Comparison of ENCODE assay signal across 8 cellular contexts in genomic region chr2:86622409-86622877, GRCh38. TPM values are rescaled to one million over a fixed set of nuclear protein-coding genes. Genes with fewer than 3 reads are reported as not detected.
DNase-seq lines count a peak whose midpoint lies in the region; ATAC-seq and TF ChIP-seq lines count a peak whose summit lies in the region.

No MANE protein-coding gene starts in this region.

- H3K4me3 ChIP-seq in HFF-Myc (replicated peaks; ENCODE audit: low read depth, low read length) = peak overlapping the region; percentile 55
- peak overlapping the region; percentile 72 to 89 for H3K4me3 ChIP-seq in duodenal mucosa (ENCODE audit: low read depth in 1 of 2, low read length in 2 of 2)
- H3K4me3 ChIP-seq in mesenchymal stem cell (ENCODE audit: insufficient read depth in 1 of 2, low read depth in 1 of 2, low read length in 2 of 2) = peak overlapping the region; percentile 93 to 99

- H3K9me3 Mint-ChIP-seq in T-helper 2 cell treated with Interferon-gamma antibody and Interleukin-4, amounts not matched to agents 5 μg/mL and 100 μg/mL, for 36 hours = no peaks in the 10 kb centered on the region
- H3K9me3 Mint-ChIP-seq in stimulated activated naive CD8-positive, alpha-beta T cell treated with anti-CD3 and anti-CD28 coated beads, Interleukin-15, Interleukin-2, amounts not matched to agents 100 ng/mL and 50 ng/mL, for 24 hours = no peaks in the 10 kb centered on the region

- no peak overlapping the region for H2BK12ac ChIP-seq in mesenchymal stem cell (ENCODE audit: low read length in 2 of 2)

- peak overlapping the region; percentile 87 for H3K27ac ChIP-seq in C4-2B
- peak overlapping the region; percentile 97 for H3K27ac ChIP-seq in duodenal mucosa (ENCODE audit: low read depth, low read length)
- H3K27ac ChIP-seq in mesenchymal stem cell (ENCODE audit: low read length, poor library complexity, severe bottlenecking) = peak overlapping the region; percentile 37

- no peak for ATAC-seq in GM21526 (IDR thresholded peaks at IDR 0.05; ENCODE audit: low FRiP score, unreplicated experiment)

- DNase-seq in HFF-Myc (ENCODE audit: extremely low read depth, low read depth) = no peak
- DNase-seq in T-helper 2 cell treated with Interferon-gamma antibody and Interleukin-4, amounts not matched to agents 5 μg/mL and 100 μg/mL, for 36 hours (ENCODE audit: low spot score) = peak; percentile 17
- DNase-seq in mesenchymal stem cell = peak; percentile 39
- no peak for DNase-seq in HPDE6-E6E7 (ENCODE audit: extremely low spot score)

- H3K18ac ChIP-seq in mesenchymal stem cell (ENCODE audit: low read depth in 1 of 2, low read length in 2 of 2) = peak overlapping the region; percentile 75 to 80

- peaks cover 9% of the 10 kb centered on the region for H3K79me1 ChIP-seq in mesenchymal stem cell (replicated peaks; ENCODE audit: low read length, poor library complexity, severe bottlenecking)

- H2AFZ ChIP-seq in mesenchymal stem cell (ENCODE audit: low read depth, low read length) = peak overlapping the region; percentile 8

- peak overlapping the region; percentile 95 to 97 for H3K9ac ChIP-seq in duodenal mucosa (ENCODE audit: low read depth in 1 of 2, low read length in 2 of 2)
- H3K9ac ChIP-seq in mesenchymal stem cell (ENCODE audit: low read length) = peak overlapping the region; percentile 94

- TF ChIP-seq CTCF in C4-2B (conservative IDR thresholded peaks at IDR 0.05) (no peak), HFF-Myc (IDR thresholded peaks at IDR 0.05; ENCODE audit: low read depth, low read length, missing control alignments) (no peak)

- H3K27me3 Mint-ChIP-seq in T-helper 2 cell treated with Interferon-gamma antibody and Interleukin-4, amounts not matched to agents 5 μg/mL and 100 μg/mL, for 36 hours (ENCODE audit: low read depth) = peaks cover 11% of the 10 kb centered on the region
- no peaks in the 10 kb centered on the region for H3K27me3 Mint-ChIP-seq in stimulated activated naive CD8-positive, alpha-beta T cell treated with anti-CD3 and anti-CD28 coated beads, Interleukin-15, Interleukin-2, amounts not matched to agents 100 ng/mL and 50 ng/mL, for 24 hours

- peaks cover 26% of the 10 kb centered on the region for H3K4me1 Mint-ChIP-seq in T-helper 2 cell treated with Interferon-gamma antibody and Interleukin-4, amounts not matched to agents 5 μg/mL and 100 μg/mL, for 36 hours (ENCODE audit: low read depth)
- H3K4me1 Mint-ChIP-seq in stimulated activated naive CD8-positive, alpha-beta T cell treated with anti-CD3 and anti-CD28 coated beads, Interleukin-15, Interleukin-2, amounts not matched to agents 100 ng/mL and 50 ng/mL, for 24 hours (ENCODE audit: low read depth) = peaks cover 49% of the 10 kb centered on the region

- H3K9me3 ChIP-seq in duodenal mucosa (ENCODE audit: control insufficient read depth in 1 of 2, low read length in 2 of 2) (no peaks in the 10 kb centered on the region), mesenchymal stem cell (ENCODE audit: control insufficient read depth, low read length) (no peaks in the 10 kb centered on the region)

- H3K14ac ChIP-seq in mesenchymal stem cell (ENCODE audit: low read length in 2 of 2) = peak overlapping the region in 1 of 2 experiments; percentile 20

- peak overlapping the region; percentile 52 for H3K4me2 ChIP-seq in mesenchymal stem cell (ENCODE audit: low read length, poor library complexity, severe bottlenecking)

- H3K23ac ChIP-seq in mesenchymal stem cell (ENCODE audit: low read length in 2 of 2) = peak overlapping the region in 1 of 2 experiments; percentile 29

- H4K8ac ChIP-seq in mesenchymal stem cell (ENCODE audit: low read length) = no peak overlapping the region

- peaks cover 7 to 8% of the 10 kb centered on the region in 2 donors for H3K36me3 ChIP-seq in duodenal mucosa (ENCODE audit: control insufficient read depth in 1 of 2, insufficient read depth in 2 of 2, low read length in 2 of 2)
- peaks cover 3 to 30% of the 10 kb centered on the region in 2 experiments for H3K36me3 ChIP-seq in mesenchymal stem cell (ENCODE audit: control insufficient read depth in 1 of 2, insufficient read depth in 2 of 2, low read depth in 1 of 2, low read length in 2 of 2)

- no peak overlapping the region for H2BK5ac ChIP-seq in mesenchymal stem cell (ENCODE audit: low read depth, low read length, poor library complexity, severe bottlenecking)

- peak overlapping the region; percentile 32 to 64 for H3K4ac ChIP-seq in mesenchymal stem cell (ENCODE audit: low read depth in 1 of 2, low read length in 2 of 2)

- 3% methylated on average over 13 of the region's 13 CpGs for WGBS in mesenchymal stem cell

- H2AK5ac ChIP-seq in mesenchymal stem cell (ENCODE audit: low read length, severe bottlenecking) = no peak overlapping the region

- H2BK120ac ChIP-seq in mesenchymal stem cell (ENCODE audit: low read depth, low read length) = peak overlapping the region; percentile 83

- H2BK15ac ChIP-seq in mesenchymal stem cell (ENCODE audit: low read depth, poor library complexity, severe bottlenecking) = no peak overlapping the region

- no peaks in the 10 kb centered on the region for H3K27me3 ChIP-seq in duodenal mucosa (ENCODE audit: control insufficient read depth in 1 of 2, insufficient read depth in 2 of 2, low read length in 2 of 2)
- H3K27me3 ChIP-seq in mesenchymal stem cell (ENCODE audit: control insufficient read depth in 1 of 2, insufficient read depth in 1 of 2, low read length in 2 of 2) = no peaks in the 10 kb centered on the region

- peaks cover 25% of the 10 kb centered on the region for H3K36me3 Mint-ChIP-seq in T-helper 2 cell treated with Interferon-gamma antibody and Interleukin-4, amounts not matched to agents 5 μg/mL and 100 μg/mL, for 36 hours (ENCODE audit: low read depth)
- peaks cover 26% of the 10 kb centered on the region for H3K36me3 Mint-ChIP-seq in stimulated activated naive CD8-positive, alpha-beta T cell treated with anti-CD3 and anti-CD28 coated beads, Interleukin-15, Interleukin-2, amounts not matched to agents 100 ng/mL and 50 ng/mL, for 24 hours (ENCODE audit: low read depth)

- H3K27ac Mint-ChIP-seq in T-helper 2 cell treated with Interferon-gamma antibody and Interleukin-4, amounts not matched to agents 5 μg/mL and 100 μg/mL, for 36 hours = peak overlapping the region; percentile 99
- peak overlapping the region; percentile 90 for H3K27ac Mint-ChIP-seq in stimulated activated naive CD8-positive, alpha-beta T cell treated with anti-CD3 and anti-CD28 coated beads, Interleukin-15, Interleukin-2, amounts not matched to agents 100 ng/mL and 50 ng/mL, for 24 hours

- H4K91ac ChIP-seq in mesenchymal stem cell (ENCODE audit: low read length) = no peak overlapping the region

- peak overlapping the region; percentile 94 for H3K4me3 Mint-ChIP-seq in T-helper 2 cell treated with Interferon-gamma antibody and Interleukin-4, amounts not matched to agents 5 μg/mL and 100 μg/mL, for 36 hours
- H3K4me3 Mint-ChIP-seq in stimulated activated naive CD8-positive, alpha-beta T cell treated with anti-CD3 and anti-CD28 coated beads, Interleukin-15, Interleukin-2, amounts not matched to agents 100 ng/mL and 50 ng/mL, for 24 hours = peak overlapping the region; percentile 93

- H3K4me1 ChIP-seq in duodenal mucosa (ENCODE audit: control insufficient read depth in 1 of 2, insufficient read depth in 2 of 2, low read length in 2 of 2) (peaks cover 1 to 20% of the 10 kb centered on the region in 2 donors), mesenchymal stem cell (ENCODE audit: control insufficient read depth, insufficient read depth, low read depth, low read length) (no peaks in the 10 kb centered on the region)

RNA-seq across cellular contexts. Expression of gene RNF103, which starts 1.2 kb away (rescaled TPM):
- polyA plus RNA-seq in mesenchymal stem cell (2013, experiment 1 of 2) = 16.0 TPM
- 15.8 TPM for polyA plus RNA-seq in mesenchymal stem cell (2013, experiment 2 of 2)

RNA-seq across cellular contexts. Expression of gene CHMP3, which starts 59.2 kb away (rescaled TPM):
- 76.1 TPM for polyA plus RNA-seq in mesenchymal stem cell (2013, experiment 1 of 2)
- 77.7 TPM for polyA plus RNA-seq in mesenchymal stem cell (2013, experiment 2 of 2)

Comparison
In these comparisons a context has a peak if more than half of its experiments do, and no peak if none do; other contexts are left out.
1. H3K27ac ChIP-seq: peak in every context shown above with its lines; median percentile 97 in duodenal mucosa; 87 in C4-2B; 37 in mesenchymal stem cell.
2. DNase-seq: peak in T-helper 2 cell treated with Interferon-gamma antibody and Interleukin-4, amounts not matched to agents 5 μg/mL and 100 μg/mL, for 36 hours (single experiment) and mesenchymal stem cell (single experiment); none in HFF-Myc (single experiment) and HPDE6-E6E7 (single experiment).
3. Peak in every context shown above with its lines, with median percentiles within 50 percentile points of each other: H3K4me3 ChIP-seq.